In genomic region chr15:35254052-35254451, GRCh38 we compare ENCODE assay signal across 28 cellular contexts.
"Had no signal": no experiment of that assay in that cellular context is flagged by ENCODE, and none has a peak within 500 bp of the region (broad histone marks: within the 10 kb centered on the region; RNA-seq: fewer than 3 reads in every experiment).

No MANE protein-coding gene starts in this region.

- H3K4me1 Mint-ChIP-seq: activated CD4-positive, alpha-beta memory T cell treated with anti-CD3 and anti-CD28 coated beads, Interleukin-2, amount 10 ng/mL, durations not matched to agents 7 days and 5 days; activated CD4-positive, alpha-beta T cell treated with anti-CD3 and anti-CD28 coated beads, Interleukin-2, amount 10 ng/mL, durations not matched to agents 7 days and 5 days; activated naive CD4-positive, alpha-beta T cell treated with anti-CD3 and anti-CD28 coated beads, Interleukin-2, amount 10 ng/mL, durations not matched to agents 7 days and 5 days; activated naive CD8-positive, alpha-beta T cell treated with anti-CD3 and anti-CD28 coated beads for 36 hours; T-cell had no signal

- H3K4me3 ChIP-seq: cardiac muscle cell, SK-N-MC had no signal

- H3K4me3 Mint-ChIP-seq: activated CD4-positive, alpha-beta memory T cell treated with anti-CD3 and anti-CD28 coated beads, Interleukin-2, amount 10 ng/mL, durations not matched to agents 7 days and 5 days; activated CD4-positive, alpha-beta T cell treated with anti-CD3 and anti-CD28 coated beads, Interleukin-2, amount 10 ng/mL, durations not matched to agents 7 days and 5 days; activated naive CD4-positive, alpha-beta T cell treated with anti-CD3 and anti-CD28 coated beads, Interleukin-2, amount 10 ng/mL, durations not matched to agents 7 days and 5 days; activated naive CD8-positive, alpha-beta T cell treated with anti-CD3 and anti-CD28 coated beads for 36 hours; activated T-cell treated with anti-CD3 and anti-CD28 coated beads, Interleukin-2, amount 50 U/mL, for 72 hours; T-cell had no signal

- H3K36me3 ChIP-seq: brain microvascular endothelial cell, cardiac muscle cell had no signal

- H3K27me3 ChIP-seq: brain microvascular endothelial cell, cardiac muscle cell had no signal

- H3K27me3 Mint-ChIP-seq: activated CD4-positive, alpha-beta memory T cell treated with anti-CD3 and anti-CD28 coated beads, Interleukin-2, amount 10 ng/mL, durations not matched to agents 7 days and 5 days; activated CD4-positive, alpha-beta T cell treated with anti-CD3 and anti-CD28 coated beads, Interleukin-2, amount 10 ng/mL, durations not matched to agents 7 days and 5 days; activated naive CD4-positive, alpha-beta T cell treated with anti-CD3 and anti-CD28 coated beads, Interleukin-2, amount 10 ng/mL, durations not matched to agents 7 days and 5 days; activated naive CD8-positive, alpha-beta T cell treated with anti-CD3 and anti-CD28 coated beads for 36 hours; T-cell had no signal

- FAIRE-seq: colon, TTC549 had no signal

- H3K9me3 Mint-ChIP-seq: activated CD4-positive, alpha-beta memory T cell treated with anti-CD3 and anti-CD28 coated beads, Interleukin-2, amount 10 ng/mL, durations not matched to agents 7 days and 5 days; activated CD4-positive, alpha-beta T cell treated with anti-CD3 and anti-CD28 coated beads, Interleukin-2, amount 10 ng/mL, durations not matched to agents 7 days and 5 days; activated naive CD4-positive, alpha-beta T cell treated with anti-CD3 and anti-CD28 coated beads, Interleukin-2, amount 10 ng/mL, durations not matched to agents 7 days and 5 days; activated naive CD8-positive, alpha-beta T cell treated with anti-CD3 and anti-CD28 coated beads for 36 hours; activated T-cell treated with anti-CD3 and anti-CD28 coated beads, Interleukin-2, amount 50 U/mL, for 72 hours; activated T-helper 2 cell treated with anti-CD3 and anti-CD28 coated beads, Interferon-gamma antibody, Interleukin-2, Interleukin-4, amounts not matched to agents 10 μg/mL and 5 μg/mL and 100 μg/mL, durations not matched to agents 14 hours and 24 hours and 36 hours; T-cell had no signal

- H3K27ac ChIP-seq: brain microvascular endothelial cell, cardiac muscle cell, SK-N-MC had no signal

- H3K36me3 Mint-ChIP-seq: activated naive CD4-positive, alpha-beta T cell treated with anti-CD3 and anti-CD28 coated beads, Interleukin-2, amount 10 ng/mL, durations not matched to agents 7 days and 5 days; activated naive CD8-positive, alpha-beta T cell treated with anti-CD3 and anti-CD28 coated beads for 36 hours; T-cell had no signal

- DNase-seq: activated CD4-positive, alpha-beta memory T cell treated with anti-CD3 and anti-CD28 coated beads, Interleukin-2, amount 10 ng/mL, durations not matched to agents 7 days and 5 days; activated CD4-positive, alpha-beta T cell treated with anti-CD3 and anti-CD28 coated beads, Interleukin-2, amount 10 ng/mL, durations not matched to agents 7 days and 5 days; activated CD4-positive, CD25-positive, alpha-beta regulatory T cell; activated gamma-delta T cell treated with Interleukin-2 at 50 U/mL for 16 hours; activated naive CD4-positive, alpha-beta T cell treated with anti-CD3 and anti-CD28 coated beads, Interleukin-2, amount 10 ng/mL, durations not matched to agents 7 days and 5 days; activated naive CD8-positive, alpha-beta T cell treated with anti-CD3 and anti-CD28 coated beads for 36 hours; activated T-cell treated with anti-CD3 and anti-CD28 coated beads, Interleukin-2, amount 50 U/mL, for 72 hours; brain microvascular endothelial cell; cerebellar nuclear complex; NCI-H1105 treated with DMSO at 0.1 percent for 48 hours; NCI-H1436 treated with DMSO at 0.1 percent for 48 hours; NCI-H187; NCI-H2081; NCI-H446; NCI-H524; NCI-H774; OCI-M1; RPMI8226; T-cell; T-helper 2 cell; T1000 had no signal

- ATAC-seq: activated T-cell treated with anti-CD3 and anti-CD28 coated beads, Interleukin-2, amount 50 U/mL, for 72 hours; Panc1; Right ventricle myocardium inferior; T-cell had no signal

- H3K27ac Mint-ChIP-seq: activated CD4-positive, alpha-beta memory T cell treated with anti-CD3 and anti-CD28 coated beads, Interleukin-2, amount 10 ng/mL, durations not matched to agents 7 days and 5 days; activated CD4-positive, alpha-beta T cell treated with anti-CD3 and anti-CD28 coated beads, Interleukin-2, amount 10 ng/mL, durations not matched to agents 7 days and 5 days; activated naive CD4-positive, alpha-beta T cell treated with anti-CD3 and anti-CD28 coated beads, Interleukin-2, amount 10 ng/mL, durations not matched to agents 7 days and 5 days; activated naive CD8-positive, alpha-beta T cell treated with anti-CD3 and anti-CD28 coated beads for 36 hours; activated T-cell treated with anti-CD3 and anti-CD28 coated beads, Interleukin-2, amount 50 U/mL, for 72 hours; activated T-helper 2 cell treated with anti-CD3 and anti-CD28 coated beads, Interferon-gamma antibody, Interleukin-2, Interleukin-4, amounts not matched to agents 10 μg/mL and 5 μg/mL and 100 μg/mL, durations not matched to agents 14 hours and 24 hours and 36 hours; T-cell had no signal
